15 cellular contexts compared by ENCODE assay signal in genomic region chr12:93403988-93404803, GRCh38. TPM values are rescaled to one million over a fixed set of nuclear protein-coding genes. Genes with fewer than 3 reads are reported as not detected.
DNase-seq lines count a peak whose midpoint lies in the region; ATAC-seq and TF ChIP-seq lines count a peak whose summit lies in the region.
"Had no signal": no experiment of that assay in that cellular context is flagged by ENCODE, and none has a peak within 500 bp of the region (broad histone marks: within the 10 kb centered on the region; RNA-seq: fewer than 3 reads in every experiment).

No MANE protein-coding gene starts in this region.

- 81% methylated on average over 7 of the region's 7 CpGs for WGBS in hepatocyte (ENCODE audit: low lambda C conversion rate, missing lambda C conversion rate)

- H3K9me3 Mint-ChIP-seq in activated T-cell treated with anti-CD3 and anti-CD28 coated beads, Interleukin-2, amount 50 U/mL, for 72 hours: no peaks in the 10 kb centered on the region
- H3K9me3 Mint-ChIP-seq in activated B cell treated with CpG ODN at 0.5 μM for 24 hours: no peaks in the 10 kb centered on the region

- H3K27me3 Mint-ChIP-seq in activated T-cell treated with anti-CD3 and anti-CD28 coated beads, Interleukin-2, amount 50 U/mL, for 72 hours (ENCODE audit: low read depth): no peaks in the 10 kb centered on the region
- H3K27me3 Mint-ChIP-seq in activated B cell treated with CpG ODN at 0.5 μM for 24 hours: no peaks in the 10 kb centered on the region

- no peaks in the 10 kb centered on the region for H3K36me3 ChIP-seq in hepatocyte (replicated peaks; ENCODE audit: insufficient read depth, low read depth)
- peaks cover 8% of the 10 kb centered on the region for H3K36me3 ChIP-seq in thoracic aorta
- H3K36me3 ChIP-seq: pancreas had no signal

- no peaks in the 10 kb centered on the region for H4K20me1 ChIP-seq in hepatocyte (ENCODE audit: insufficient read depth, poor library complexity, severe bottlenecking)

- POLR2A ChIA-PET in activated B cell treated with CpG ODN at 0.5 μM for 24 hours (lab: Charles Lee): no interaction called here

- no peaks in the 10 kb centered on the region for H3K27me3 ChIP-seq in hepatocyte
- H3K27me3 ChIP-seq in thoracic aorta (replicated peaks; ENCODE audit: insufficient read depth): no peaks in the 10 kb centered on the region
- H3K27me3 ChIP-seq: pancreas, suprapubic skin had no signal

- H2AFZ ChIP-seq in hepatocyte: no peak overlapping the region

- H3K4me1 Mint-ChIP-seq in activated T-cell treated with anti-CD3 and anti-CD28 coated beads, Interleukin-2, amount 50 U/mL, for 72 hours (ENCODE audit: low read depth): peaks cover 42% of the 10 kb centered on the region
- no peaks in the 10 kb centered on the region for H3K4me1 Mint-ChIP-seq in activated B cell treated with CpG ODN at 0.5 μM for 24 hours

- H3K36me3 Mint-ChIP-seq in activated T-cell treated with anti-CD3 and anti-CD28 coated beads, Interleukin-2, amount 50 U/mL, for 72 hours (ENCODE audit: insufficient read depth in 2 of 2): peaks cover 7 to 14% of the 10 kb centered on the region in 2 donors
- H3K36me3 Mint-ChIP-seq in activated B cell treated with CpG ODN at 0.5 μM for 24 hours (ENCODE audit: low read depth): peaks cover 54% of the 10 kb centered on the region

- H3K27ac ChIP-seq in hepatocyte (peak overlapping the region; percentile 37), thoracic aorta (peak overlapping the region; percentile 4 to 19)
- H3K27ac ChIP-seq: pancreas, suprapubic skin had no signal

- H3K4me3 Mint-ChIP-seq in activated T-cell treated with anti-CD3 and anti-CD28 coated beads, Interleukin-2, amount 50 U/mL, for 72 hours: no peak overlapping the region
- no peak overlapping the region for H3K4me3 Mint-ChIP-seq in activated B cell treated with CpG ODN at 0.5 μM for 24 hours

- H3K79me2 ChIP-seq in hepatocyte: peaks cover 3% of the 10 kb centered on the region

- H3K27ac Mint-ChIP-seq in activated T-cell treated with anti-CD3 and anti-CD28 coated beads, Interleukin-2, amount 50 U/mL, for 72 hours: peak overlapping the region; percentile 64
- H3K27ac Mint-ChIP-seq in activated B cell treated with CpG ODN at 0.5 μM for 24 hours: peak overlapping the region; percentile 13

- H3K4me2 ChIP-seq in hepatocyte: no peak overlapping the region

- H3K4me3 ChIP-seq in hepatocyte (no peak overlapping the region), thoracic aorta (no peak overlapping the region)
- H3K4me3 ChIP-seq: coronary artery, pancreas, suprapubic skin had no signal

- H3K4me1 ChIP-seq in hepatocyte (ENCODE audit: insufficient read depth): no peaks in the 10 kb centered on the region
- H3K4me1 ChIP-seq in thoracic aorta (ENCODE audit: control insufficient read depth in 1 of 2, low read depth in 2 of 2): peaks cover 9 to 15% of the 10 kb centered on the region in 2 donors

- CTCF ChIA-PET in activated B cell treated with CpG ODN at 0.5 μM for 24 hours (lab: Charles Lee): interaction anchor here (1.5 to 1.7 kb wide), 2 partner anchors 15 to 417 kb away, joined by 4 to 6 read pairs; no protein-coding TSS in a partner anchor

- TF ChIP-seq CTCF in activated B cell treated with CpG ODN at 0.5 μM for 24 hours (IDR thresholded peaks at IDR 0.05) (no peak), hepatocyte (IDR thresholded peaks at IDR 0.05; ENCODE audit: poor library complexity) (no peak), thoracic aorta (IDR thresholded peaks at IDR 0.05) (no peak)

- no peaks in the 10 kb centered on the region for H3K9me2 ChIP-seq in hepatocyte (replicated peaks; ENCODE audit: insufficient read depth)

- no peak for ATAC-seq in activated T-cell treated with anti-CD3 and anti-CD28 coated beads, Interleukin-2, amount 50 U/mL, for 72 hours (replicated peaks in 1 of 2)
- ATAC-seq in activated B cell treated with CpG ODN at 0.5 μM for 24 hours (ENCODE audit: low read depth) (no peak), thoracic aorta (ENCODE audit: insufficient number of reproducible peaks, low FRiP score, low read depth) (no peak), GM21367 (IDR thresholded peaks at IDR 0.05; ENCODE audit: unreplicated experiment) (no peak)

- H3K9me3 ChIP-seq in hepatocyte (ENCODE audit: low read depth) (no peaks in the 10 kb centered on the region), thoracic aorta (no peaks in the 10 kb centered on the region)
- H3K9me3 ChIP-seq: pancreas, suprapubic skin had no signal

- DNase-seq in activated T-cell treated with anti-CD3 and anti-CD28 coated beads, Interleukin-2, amount 50 U/mL, for 72 hours: no peak
- DNase-seq in activated T-cell treated with anti-CD3 and anti-CD28 coated beads for 4 hours (no peak), activated B cell treated with CpG ODN at 0.5 μM for 24 hours (no peak), hepatocyte (ENCODE audit: low spot score) (no peak), thoracic aorta (ENCODE audit: low spot score) (no peak), COLO668 (lab: John Stamatoyannopoulos, UW; ENCODE audit: unreplicated experiment) (no peak), NOMO-1 treated with dmso at 0.1 percent for 144 hours (lab: John Stamatoyannopoulos, UW; ENCODE audit: unreplicated experiment) (no peak)
- DNase-seq: activated effector memory CD4-positive, alpha-beta T cell treated with Interleukin-2 at 50 U/mL for 16 hours; AML-193; NCI-H2081; pancreas; stimulated activated CD4-positive, alpha-beta T cell treated with anti-CD3 and anti-CD28 coated beads, Interleukin-4, amount 100 ng/mL, for 4 hours had no signal

- intact Hi-C loops in activated B cell treated with CpG ODN at 0.5 μM for 24 hours (cut with micrococcal nuclease): loop anchor here (2.0 kb wide), 1 partner anchor 15 kb away; no protein-coding TSS in a partner anchor

RNA-seq across cellular contexts. Expression of gene NUDT4, which starts 26.5 kb away (rescaled TPM):
- 10 to 100 TPM; 72.0 to 93.4 TPM for total RNA-seq in activated T-cell treated with anti-CD3 and anti-CD28 coated beads, Interleukin-2, amount 50 U/mL, for 72 hours
- 47.3 and 48.8 TPM in 2 replicates for total RNA-seq in activated B cell treated with CpG ODN at 0.5 μM for 24 hours
- 243 and 265 TPM in 2 replicates for total RNA-seq in hepatocyte
- polyA plus RNA-seq in hepatocyte: 123 and 151 TPM in 2 replicates
- total RNA-seq in thoracic aorta: 100 to 1,000 TPM in 1 of 2 donors, 10 to 100 TPM in 1; 91.1 to 178 TPM

RNA-seq across cellular contexts. Expression of gene UBE2N, which starts 37.6 kb away (rescaled TPM):
- total RNA-seq in activated T-cell treated with anti-CD3 and anti-CD28 coated beads, Interleukin-2, amount 50 U/mL, for 72 hours: 100 to 1,000 TPM; 116 to 125 TPM
- 152 and 163 TPM in 2 replicates for total RNA-seq in activated B cell treated with CpG ODN at 0.5 μM for 24 hours
- 50.9 and 59.1 TPM in 2 replicates for total RNA-seq in hepatocyte
- 121 and 131 TPM in 2 replicates for polyA plus RNA-seq in hepatocyte
- 10 to 100 TPM; 32.9 to 37.2 TPM for total RNA-seq in thoracic aorta
